In genomic region chr10:131786756-131787605, GRCh38 we compare ENCODE assay signal across 8 cellular contexts.
DNase-seq lines count a peak whose midpoint lies in the region; ATAC-seq lines count a peak whose summit lies in the region.

No MANE protein-coding gene starts in this region.

- peak; percentile 6 for DNase-seq in NK-92 treated with Interleukin-12 subunit alpha and Interleukin-12 subunit beta, amount 100 ng/mL, for 24 hours (lab: John Stamatoyannopoulos, UW)
- DNase-seq in NK-92 (lab: John Stamatoyannopoulos, UW; ENCODE audit: unreplicated experiment) = no peak
- DNase-seq in NAMALWA (ENCODE audit: low spot score) = peak; percentile 75
- DNase-seq in activated naive CD4-positive, alpha-beta T cell treated with anti-CD3 and anti-CD28 coated beads, Interleukin-2, amount 10 ng/mL, durations not matched to agents 7 days and 5 days = peak; percentile 46
- peak; percentile 47 for DNase-seq in iris pigment epithelial cell (ENCODE audit: low read depth)
- DNase-seq in stimulated activated CD8-positive, alpha-beta memory T cell treated with anti-CD3 and anti-CD28 coated beads, Interleukin-2, amount 100 ng/mL, for 48 hours (ENCODE audit: low read depth in 2 of 2) = peak; percentile 8 to 11
- DNase-seq in activated CD8-positive, alpha-beta memory T cell treated with anti-CD3 and anti-CD28 coated beads for 24 hours = no peak

- no peaks in the 10 kb centered on the region for H3K4me1 Mint-ChIP-seq in activated naive CD4-positive, alpha-beta T cell treated with anti-CD3 and anti-CD28 coated beads, Interleukin-2, amount 10 ng/mL, durations not matched to agents 7 days and 5 days

- CTCF ChIA-PET in activated naive CD4-positive, alpha-beta T cell treated with anti-CD3 and anti-CD28 coated beads, Interleukin-2, amount 10 ng/mL, durations not matched to agents 7 days and 5 days (lab: Charles Lee) = no interaction called here

- peaks cover 4% of the 10 kb centered on the region for H3K9me3 Mint-ChIP-seq in activated naive CD4-positive, alpha-beta T cell treated with anti-CD3 and anti-CD28 coated beads, Interleukin-2, amount 10 ng/mL, durations not matched to agents 7 days and 5 days

- no peaks in the 10 kb centered on the region for H3K36me3 Mint-ChIP-seq in activated naive CD4-positive, alpha-beta T cell treated with anti-CD3 and anti-CD28 coated beads, Interleukin-2, amount 10 ng/mL, durations not matched to agents 7 days and 5 days

- H3K27me3 Mint-ChIP-seq in activated naive CD4-positive, alpha-beta T cell treated with anti-CD3 and anti-CD28 coated beads, Interleukin-2, amount 10 ng/mL, durations not matched to agents 7 days and 5 days = no peaks in the 10 kb centered on the region

- no peak overlapping the region for H3K27ac Mint-ChIP-seq in activated naive CD4-positive, alpha-beta T cell treated with anti-CD3 and anti-CD28 coated beads, Interleukin-2, amount 10 ng/mL, durations not matched to agents 7 days and 5 days

- ATAC-seq in GM18907 (IDR thresholded peaks at IDR 0.05; ENCODE audit: unreplicated experiment) = no peak

- no peak overlapping the region for H3K4me3 Mint-ChIP-seq in activated naive CD4-positive, alpha-beta T cell treated with anti-CD3 and anti-CD28 coated beads, Interleukin-2, amount 10 ng/mL, durations not matched to agents 7 days and 5 days

Comparison
In these comparisons a context has a peak if more than half of its experiments do, and no peak if none do; other contexts are left out.
1. DNase-seq: peak in NK-92 treated with Interleukin-12 subunit alpha and Interleukin-12 subunit beta, amount 100 ng/mL, for 24 hours (single experiment), NAMALWA (single experiment), activated naive CD4-positive, alpha-beta T cell treated with anti-CD3 and anti-CD28 coated beads, Interleukin-2, amount 10 ng/mL, durations not matched to agents 7 days and 5 days (single experiment), iris pigment epithelial cell (single experiment) and stimulated activated CD8-positive, alpha-beta memory T cell treated with anti-CD3 and anti-CD28 coated beads, Interleukin-2, amount 100 ng/mL, for 48 hours (2 of 2); none in NK-92 (single experiment) and activated CD8-positive, alpha-beta memory T cell treated with anti-CD3 and anti-CD28 coated beads for 24 hours (single experiment).